ENCODE assay signal across 8 cellular contexts in genomic region chr13:40920826-40921225, GRCh38.
A peak's percentile ranks its signal among the peaks of the same experiment; 100 is the strongest.
DNase-seq lines count a peak whose midpoint lies in the region; ATAC-seq and TF ChIP-seq lines count a peak whose summit lies in the region.

No MANE protein-coding gene starts in this region.

- intact Hi-C loops in CD4-positive, alpha-beta T cell (cut with DNase I, micrococcal nuclease) = loop anchor here (2.0 to 10.0 kb wide), 6 partner anchors 136 to 274 kb away; partner anchors contain the start of genes KBTBD6 (in 2 of the 2) and KBTBD7 (in 1 of the 2)
- intact Hi-C loops in OCI-LY7 (cut with micrococcal nuclease; ENCODE audit: unreplicated experiment) = loop anchor here (1.0 to 10.0 kb wide), 2 partner anchors 131 to 226 kb away; no protein-coding TSS in a partner anchor

- H2BK15ac ChIP-seq in neuronal stem cell (ENCODE audit: low read length) = no peak overlapping the region

- peaks cover 14% of the 10 kb centered on the region for H3K36me3 ChIP-seq in OCI-LY7 (ENCODE audit: insufficient read depth, low read length)
- no peaks in the 10 kb centered on the region for H3K36me3 ChIP-seq in endodermal cell (ENCODE audit: control insufficient read depth, insufficient read depth, low read length)
- H3K36me3 ChIP-seq in neuronal stem cell (replicated peaks in 1 of 2; ENCODE audit: control insufficient read depth in 2 of 2, insufficient read depth in 2 of 2, low read length in 2 of 2) = no peaks in the 10 kb centered on the region

- H2AFZ ChIP-seq in OCI-LY7 (ENCODE audit: low read length) = peak overlapping the region; percentile 59; the same call in 1 of the 2 replicates
- H2AFZ ChIP-seq in neuronal stem cell (ENCODE audit: low read length) = peak overlapping the region; percentile 94

- H3K36me3 Mint-ChIP-seq in CD4-positive, alpha-beta T cell (ENCODE audit: low read depth) = peaks cover 10% of the 10 kb centered on the region
- H3K36me3 Mint-ChIP-seq in endodermal cell (ENCODE audit: low read depth) = no peaks in the 10 kb centered on the region

- POLR2A ChIA-PET in CD4-positive, alpha-beta T cell (lab: Charles Lee) = interaction anchor here (0.7 to 2.9 kb wide), 18 partner anchors 8 to 342 kb away, joined by 3 to 34 read pairs (median 4); partner anchors contain the start of genes ELF1, MTRF1 and WBP4
- POLR2A ChIA-PET in OCI-LY7 (lab: Charles Lee) = interaction anchor here (0.7 to 3.6 kb wide), 9 partner anchors 9 to 282 kb away, joined by 3 to 11 read pairs (median 3); no protein-coding TSS in a partner anchor

- no peak overlapping the region for H2BK5ac ChIP-seq in neuronal stem cell (ENCODE audit: low read length)

- no TSS peak for BruUV-seq in OCI-LY7 (replicated peaks; lab: Mats Ljungman, UMichigan)

- CTCF ChIA-PET in CD4-positive, alpha-beta T cell (lab: Charles Lee) = interaction anchor here (0.5 to 2.4 kb wide), 9 partner anchors 8 to 167 kb away, joined by 3 to 10 read pairs (median 3); no protein-coding TSS in a partner anchor
- CTCF ChIA-PET in OCI-LY7 (lab: Charles Lee; ENCODE audit: unreplicated experiment) = no interaction called here

- no peaks in the 10 kb centered on the region for H3K9me3 ChIP-seq in CD4-positive, alpha-beta T cell (ENCODE audit: control insufficient read depth, low read length)
- H3K9me3 ChIP-seq in OCI-LY7 (ENCODE audit: low read length) = no peaks in the 10 kb centered on the region
- H3K9me3 ChIP-seq in endodermal cell (ENCODE audit: control insufficient read depth, low read length) = no peaks in the 10 kb centered on the region
- no peaks in the 10 kb centered on the region for H3K9me3 ChIP-seq in neuronal stem cell (replicated peaks in 1 of 2; ENCODE audit: control insufficient read depth in 2 of 2, insufficient read depth in 1 of 2, low read depth in 1 of 2, low read length in 2 of 2)

- H2BK12ac ChIP-seq in neuronal stem cell (ENCODE audit: low read length) = no peak overlapping the region

- no peak overlapping the region for H2BK120ac ChIP-seq in neuronal stem cell (ENCODE audit: low read depth, low read length)

- peaks cover 10% of the 10 kb centered on the region; the same call in 1 of the 2 replicates for H3K79me2 ChIP-seq in OCI-LY7 (ENCODE audit: insufficient read depth, low read depth, low read length)

- H3K27me3 Mint-ChIP-seq in CD4-positive, alpha-beta T cell = no peaks in the 10 kb centered on the region
- H3K27me3 Mint-ChIP-seq in endodermal cell (ENCODE audit: insufficient read depth) = no peaks in the 10 kb centered on the region

- H3K14ac ChIP-seq in neuronal stem cell (ENCODE audit: low read length) = no peak overlapping the region

- H3K4me1 ChIP-seq in OCI-LY7 (ENCODE audit: insufficient read depth, low read length, poor library complexity, severe bottlenecking) = peaks cover 8% of the 10 kb centered on the region
- no peaks in the 10 kb centered on the region for H3K4me1 ChIP-seq in endodermal cell (ENCODE audit: control insufficient read depth, insufficient read depth, low read length)
- H3K4me1 ChIP-seq in neuronal stem cell (ENCODE audit: control insufficient read depth in 2 of 2, insufficient read depth in 1 of 2, low read depth in 1 of 2, low read length in 2 of 2) = no peaks in the 10 kb centered on the region

- no peaks in the 10 kb centered on the region for H3K27me3 ChIP-seq in CD4-positive, alpha-beta T cell (ENCODE audit: control insufficient read depth, insufficient read depth, low read length)
- H3K27me3 ChIP-seq in endodermal cell (ENCODE audit: control insufficient read depth, insufficient read depth, low read length, poor library complexity, severe bottlenecking) (no peaks in the 10 kb centered on the region), neuronal stem cell (ENCODE audit: control insufficient read depth in 3 of 3, insufficient read depth in 3 of 3, low read depth in 1 of 3, low read length in 3 of 3) (no peaks in the 10 kb centered on the region)

- H3K4me1 Mint-ChIP-seq in CD4-positive, alpha-beta T cell (ENCODE audit: low read depth) = peaks cover 38% of the 10 kb centered on the region
- H3K4me1 Mint-ChIP-seq in endodermal cell = peaks cover 5% of the 10 kb centered on the region

- peak overlapping the region; percentile 88 for H3K27ac Mint-ChIP-seq in CD4-positive, alpha-beta T cell
- peak overlapping the region; percentile 94 for H3K27ac Mint-ChIP-seq in endodermal cell

- H3K4me2 ChIP-seq in OCI-LY7 (ENCODE audit: low read length) (peak overlapping the region; percentile 88), neuronal stem cell (ENCODE audit: insufficient read depth, low read length, poor library complexity, severe bottlenecking) (peak overlapping the region; percentile 58)

- H2AK5ac ChIP-seq in neuronal stem cell (ENCODE audit: low read depth, low read length) = no peak overlapping the region

- TF ChIP-seq CTCF in CD4-positive, alpha-beta T cell (IDR thresholded peaks at IDR 0.05) = no peak
- TF ChIP-seq CTCF in OCI-LY7 (conservative IDR thresholded peaks at IDR 0.05; ENCODE audit: low read length) = no peak
- no peak for TF ChIP-seq CTCF in endodermal cell (conservative IDR thresholded peaks at IDR 0.05)

- no peaks in the 10 kb centered on the region for H3K9me3 Mint-ChIP-seq in CD4-positive, alpha-beta T cell
- no peaks in the 10 kb centered on the region for H3K9me3 Mint-ChIP-seq in endodermal cell

- no peak for ATAC-seq in CD4-positive, alpha-beta T cell (ENCODE audit: poor library complexity)

- peak overlapping the region; percentile 91 for H3K4me3 Mint-ChIP-seq in CD4-positive, alpha-beta T cell
- H3K4me3 Mint-ChIP-seq in endodermal cell = peak overlapping the region; percentile 82

- H3K9me2 ChIP-seq in OCI-LY7 (ENCODE audit: insufficient read depth, low read length) = no peaks in the 10 kb centered on the region

- no peak overlapping the region for H4K8ac ChIP-seq in neuronal stem cell (ENCODE audit: low read depth, low read length)

- peak overlapping the region; percentile 75 for H3K4me3 ChIP-seq in OCI-LY7 (ENCODE audit: low read depth, low read length, poor library complexity, severe bottlenecking)
- H3K4me3 ChIP-seq in endodermal cell (ENCODE audit: low read length) = peak overlapping the region; percentile 87
- H3K4me3 ChIP-seq in neuronal stem cell (ENCODE audit: low read length in 2 of 2) = peak overlapping the region; percentile 45 to 67

- H3K9ac ChIP-seq in endodermal cell (ENCODE audit: extremely low read depth, low read length, poor library complexity, severe bottlenecking) (peak overlapping the region; percentile 62), neuronal stem cell (ENCODE audit: low read depth, low read length, poor library complexity) (no peak overlapping the region)

- no peaks in the 10 kb centered on the region for H4K20me1 ChIP-seq in OCI-LY7 (ENCODE audit: insufficient read depth, low read length)

- no peak overlapping the region for H3K27ac ChIP-seq in CD4-positive, alpha-beta T cell (ENCODE audit: low read depth, low read length)
- peak overlapping the region; percentile 64 for H3K27ac ChIP-seq in OCI-LY7 (ENCODE audit: low read depth, low read length, poor library complexity, severe bottlenecking)
- peak overlapping the region; percentile 9 for H3K27ac ChIP-seq in endodermal cell (ENCODE audit: low read depth, low read length)
- H3K27ac ChIP-seq in neuronal stem cell (replicated peaks; ENCODE audit: low read length) = peak overlapping the region; percentile 89

- H3K4ac ChIP-seq in neuronal stem cell (ENCODE audit: low read length) = no peak overlapping the region

- no peak for DNase-seq in CD4-positive, alpha-beta T cell
- no peak for DNase-seq in OCI-LY7 (ENCODE audit: low spot score)
- DNase-seq in endodermal cell = no peak
- no peak for DNase-seq in neuronal stem cell (ENCODE audit: low spot score)
- no peak for DNase-seq in iPS-NIHi7 (ENCODE audit: extremely low spot score)
- no peak for DNase-seq in NK-92 (lab: John Stamatoyannopoulos, UW; ENCODE audit: unreplicated experiment)
- DNase-seq in GM19240 (ENCODE audit: insufficient read length, low spot score) = no peak
- DNase-seq in KBM-7 = no peak

- H4K91ac ChIP-seq in neuronal stem cell (ENCODE audit: low read depth, low read length, poor library complexity) = no peak overlapping the region

- in situ Hi-C loops in KBM-7 (cut with MboI; ENCODE audit: low pct_unique_long_range_greater_than_20kb, low sequenced_read_pairs) = no loop called here

- no peak overlapping the region for H3K23ac ChIP-seq in neuronal stem cell (ENCODE audit: low read depth, low read length, poor library complexity)

- H3K18ac ChIP-seq in neuronal stem cell (ENCODE audit: low read length) = no peak overlapping the region

- H3K79me1 ChIP-seq in neuronal stem cell (ENCODE audit: low read depth, low read length) = no peaks in the 10 kb centered on the region

- 61 to 69% methylated on average over 3 to 4 of the region's 5 CpGs for WGBS in endodermal cell (ENCODE audit: insufficient coverage in 1 of 2, insufficient read length in 1 of 2), 2 experiments
- WGBS in neuronal stem cell (ENCODE audit: extremely low coverage in 2 of 2, insufficient read length in 2 of 2, insufficient replicate concordance in 1 of 2), 2 donors = no CpG with 5 or more reads among the region's 5 CpGs
